In the genomic region with DNA sequence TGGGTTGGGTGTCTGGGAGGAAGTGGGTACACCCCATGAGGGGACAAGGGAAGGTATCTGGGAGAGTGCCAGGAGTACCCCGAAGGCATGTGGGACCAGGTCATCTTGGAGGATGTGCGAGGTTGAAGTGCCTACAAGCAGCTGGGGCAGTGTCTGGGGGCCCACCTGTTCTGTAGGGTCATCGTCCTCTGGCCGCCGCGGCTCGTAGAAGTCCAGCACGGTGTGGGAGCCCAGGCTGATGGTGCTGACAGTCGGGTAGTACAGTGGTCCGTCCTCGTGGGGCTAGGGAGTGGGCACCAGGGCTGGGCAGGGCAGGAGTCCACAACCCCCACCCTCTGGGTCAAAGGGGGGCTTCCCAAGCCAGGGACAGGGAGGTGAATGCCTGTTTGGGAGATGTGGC, we compare ENCODE assay signal across 23 cellular contexts. TPM values are rescaled to one million over a fixed set of nuclear protein-coding genes. Genes with fewer than 3 reads are reported as not detected.
DNase-seq lines count a peak whose midpoint lies in the region; ATAC-seq and TF ChIP-seq lines count a peak whose summit lies in the region.
"Had no signal": no experiment of that assay in that cellular context is flagged by ENCODE, and none has a peak within 500 bp of the region (broad histone marks: within the 10 kb centered on the region; RNA-seq: fewer than 3 reads in every experiment).

No MANE protein-coding gene starts in this region.

- peaks cover 47% of the 10 kb centered on the region for H3K4me1 Mint-ChIP-seq in CD8-positive, alpha-beta T cell (ENCODE audit: low read depth)
- H3K4me1 Mint-ChIP-seq in activated T-helper 1 cell treated with anti-CD3 and anti-CD28 coated beads, Interleukin-12 subunit alpha, Interleukin-12 subunit beta, Interleukin-2, Interleukin-4 antibody, amounts not matched to agents 30 ng/mL and 10 ng/mL and 1 ng/mL, durations not matched to agents 14 hours and 24 hours and 36 hours (ENCODE audit: low read depth), result peaks cover 42% of the 10 kb centered on the region
- peaks cover 25% of the 10 kb centered on the region for H3K4me1 Mint-ChIP-seq in memory B cell

- no peak overlapping the region for H3K27ac Mint-ChIP-seq in CD8-positive, alpha-beta T cell
- no peak overlapping the region for H3K27ac Mint-ChIP-seq in activated T-helper 1 cell treated with anti-CD3 and anti-CD28 coated beads, Interleukin-12 subunit alpha, Interleukin-12 subunit beta, Interleukin-2, Interleukin-4 antibody, amounts not matched to agents 30 ng/mL and 10 ng/mL and 1 ng/mL, durations not matched to agents 14 hours and 24 hours and 36 hours
- peak overlapping the region; percentile 65 for H3K27ac Mint-ChIP-seq in memory B cell

- TF ChIP-seq POLR2A in gastrocnemius medialis (IDR thresholded peaks at IDR 0.05), result no peak

- H3K9me3 ChIP-seq in CD8-positive, alpha-beta T cell (ENCODE audit: low read length), result no peaks in the 10 kb centered on the region
- H3K9me3 ChIP-seq in aorta (ENCODE audit: control insufficient read depth, low read length) (no peaks in the 10 kb centered on the region), gastrocnemius medialis (no peaks in the 10 kb centered on the region)
- H3K9me3 ChIP-seq: BLaER1, transverse colon had no signal

- H3K4me3 ChIP-seq in CD8-positive, alpha-beta T cell (ENCODE audit: low read depth, low read length), result no peak overlapping the region
- H3K4me3 ChIP-seq in aorta (ENCODE audit: low read length in 2 of 2) (no peak overlapping the region), gastrocnemius medialis (no peak overlapping the region)
- H3K4me3 ChIP-seq: BLaER1 had no signal

- in situ Hi-C loops in gastrocnemius medialis (cut with MboI; ENCODE audit: low sequenced_read_pairs in 4 of 4), result no loop called here

- H3K27me3 ChIP-seq in CD8-positive, alpha-beta T cell (ENCODE audit: insufficient read depth, low read length), result no peaks in the 10 kb centered on the region
- H3K27me3 ChIP-seq in aorta (ENCODE audit: control insufficient read depth in 1 of 2, insufficient read depth in 2 of 2, low read length in 1 of 2), result no peaks in the 10 kb centered on the region
- H3K27me3 ChIP-seq in gastrocnemius medialis, result peaks cover 0 to 5% (median 0%) of the 10 kb centered on the region in 3 donors
- H3K27me3 ChIP-seq: dorsolateral prefrontal cortex, transverse colon had no signal

- no peaks in the 10 kb centered on the region for H3K36me3 ChIP-seq in CD8-positive, alpha-beta T cell (ENCODE audit: insufficient read depth, low read length)
- H3K36me3 ChIP-seq in aorta (ENCODE audit: control insufficient read depth in 1 of 2, insufficient read depth in 2 of 2, low read length in 1 of 2), result no peaks in the 10 kb centered on the region
- no peaks in the 10 kb centered on the region for H3K36me3 ChIP-seq in gastrocnemius medialis
- H3K36me3 ChIP-seq: transverse colon had no signal

- no peak for TF ChIP-seq CTCF in 22Rv1 (IDR thresholded peaks at IDR 0.05)
- no peak for TF ChIP-seq CTCF in CD8-positive, alpha-beta T cell (IDR thresholded peaks at IDR 0.05)
- TF ChIP-seq CTCF in gastrocnemius medialis (IDR thresholded peaks at IDR 0.05 in 4 of 5, conservative IDR thresholded peaks at IDR 0.05 in 1 of 5), result no peak

- peak overlapping the region; percentile 67; the same call in 1 of the 2 replicates for H3K27ac ChIP-seq in 22Rv1
- no peak overlapping the region for H3K27ac ChIP-seq in CD8-positive, alpha-beta T cell (ENCODE audit: low read depth, low read length)
- H3K27ac ChIP-seq in aorta (ENCODE audit: low read depth in 1 of 2, low read length in 2 of 2), result no peak overlapping the region
- no peak overlapping the region for H3K27ac ChIP-seq in gastrocnemius medialis
- H3K27ac ChIP-seq: BLaER1, HL-60 had no signal

- 95 to 96% methylated on average over 11 of the region's 11 CpGs for WGBS in aorta, 2 donors

- ATAC-seq in CD8-positive, alpha-beta T cell, result no peak
- no peak for ATAC-seq in memory B cell (ENCODE audit: low read depth)
- ATAC-seq in GM19397 (IDR thresholded peaks at IDR 0.05; ENCODE audit: unreplicated experiment), result no peak
- no peak for ATAC-seq in aorta (ENCODE audit: low FRiP score)
- no peak for ATAC-seq in gastrocnemius medialis
- ATAC-seq: left lobe of liver had no signal

- H3K4me1 ChIP-seq in CD8-positive, alpha-beta T cell (ENCODE audit: insufficient read depth, low read length), result peaks cover 31% of the 10 kb centered on the region
- H3K4me1 ChIP-seq in aorta (ENCODE audit: control insufficient read depth in 1 of 2, insufficient read depth in 2 of 2, low read length in 2 of 2) (no peaks in the 10 kb centered on the region), gastrocnemius medialis (peaks cover 5 to 16% of the 10 kb centered on the region in 2 donors)

- peaks cover 10% of the 10 kb centered on the region for H3K36me3 Mint-ChIP-seq in CD8-positive, alpha-beta T cell
- peaks cover 2% of the 10 kb centered on the region for H3K36me3 Mint-ChIP-seq in activated T-helper 1 cell treated with anti-CD3 and anti-CD28 coated beads, Interleukin-12 subunit alpha, Interleukin-12 subunit beta, Interleukin-2, Interleukin-4 antibody, amounts not matched to agents 30 ng/mL and 10 ng/mL and 1 ng/mL, durations not matched to agents 14 hours and 24 hours and 36 hours (ENCODE audit: low read depth)
- peaks cover 9% of the 10 kb centered on the region for H3K36me3 Mint-ChIP-seq in memory B cell

- peak overlapping the region; percentile 12 for H3K4me3 Mint-ChIP-seq in CD8-positive, alpha-beta T cell
- peak overlapping the region; percentile 21 for H3K4me3 Mint-ChIP-seq in activated T-helper 1 cell treated with anti-CD3 and anti-CD28 coated beads, Interleukin-12 subunit alpha, Interleukin-12 subunit beta, Interleukin-2, Interleukin-4 antibody, amounts not matched to agents 30 ng/mL and 10 ng/mL and 1 ng/mL, durations not matched to agents 14 hours and 24 hours and 36 hours
- no peak overlapping the region for H3K4me3 Mint-ChIP-seq in memory B cell

- CTCF ChIA-PET in CD8-positive, alpha-beta T cell (lab: Charles Lee), result interaction anchor here (1.1 kb wide), 1 partner anchor 117 kb away, joined by 3 read pairs; no protein-coding TSS in a partner anchor

- POLR2A ChIA-PET in CD8-positive, alpha-beta T cell (lab: Charles Lee), result no interaction called here

- H3K27me3 Mint-ChIP-seq in CD8-positive, alpha-beta T cell (ENCODE audit: low read depth), result no peaks in the 10 kb centered on the region
- H3K27me3 Mint-ChIP-seq in activated T-helper 1 cell treated with anti-CD3 and anti-CD28 coated beads, Interleukin-12 subunit alpha, Interleukin-12 subunit beta, Interleukin-2, Interleukin-4 antibody, amounts not matched to agents 30 ng/mL and 10 ng/mL and 1 ng/mL, durations not matched to agents 14 hours and 24 hours and 36 hours (ENCODE audit: insufficient read depth), result no peaks in the 10 kb centered on the region
- H3K27me3 Mint-ChIP-seq in memory B cell, result no peaks in the 10 kb centered on the region

- no peaks in the 10 kb centered on the region for H3K9me3 Mint-ChIP-seq in CD8-positive, alpha-beta T cell
- H3K9me3 Mint-ChIP-seq in activated T-helper 1 cell treated with anti-CD3 and anti-CD28 coated beads, Interleukin-12 subunit alpha, Interleukin-12 subunit beta, Interleukin-2, Interleukin-4 antibody, amounts not matched to agents 30 ng/mL and 10 ng/mL and 1 ng/mL, durations not matched to agents 14 hours and 24 hours and 36 hours, result no peaks in the 10 kb centered on the region
- no peaks in the 10 kb centered on the region for H3K9me3 Mint-ChIP-seq in memory B cell
- H3K9me3 Mint-ChIP-seq: activated naive CD8-positive, alpha-beta T cell treated with anti-CD3 and anti-CD28 coated beads, Interleukin-2, amount 10 ng/mL, durations not matched to agents 7 days and 5 days had no signal

- DNase-seq in CD8-positive, alpha-beta T cell, result no peak
- DNase-seq in activated T-helper 1 cell treated with anti-CD3 and anti-CD28 coated beads, Interleukin-12 subunit alpha, Interleukin-12 subunit beta, Interleukin-2, Interleukin-4 antibody, amounts not matched to agents 30 ng/mL and 10 ng/mL and 1 ng/mL, durations not matched to agents 14 hours and 24 hours and 36 hours (ENCODE audit: low spot score), result no peak
- DNase-seq in memory B cell (ENCODE audit: low spot score in 2 of 2), result no peak
- DNase-seq in occipital lobe (lab: John Stamatoyannopoulos, UW), result no peak
- no peak for DNase-seq in aorta
- no peak for DNase-seq in gastrocnemius medialis
- DNase-seq: activated CD4-positive, alpha-beta T cell treated with anti-CD3 and anti-CD28 coated beads, Interleukin-2, amount 50 U/mL, for 48 hours; activated CD4-positive, CD25-positive, alpha-beta regulatory T cell; activated CD8-positive, alpha-beta memory T cell treated with anti-CD3 and anti-CD28 coated beads, Interleukin-2, amount 50 U/mL, for 4 hours; activated naive CD8-positive, alpha-beta T cell treated with anti-CD3 and anti-CD28 coated beads, Interleukin-2, amount 10 ng/mL, durations not matched to agents 7 days and 5 days; dorsolateral prefrontal cortex; mesendoderm; MV-4-11; NCI-H446 treated with DMSO at 0.1 percent for 48 hours; transverse colon had no signal

- intact Hi-C loops in CD8-positive, alpha-beta T cell (cut with DNase I, micrococcal nuclease), result loop anchor here in 1 of 2 experiments (5.0 kb wide), 1 partner anchor 233 kb away; the partner anchor contains the start of gene ARHGAP33
- intact Hi-C loops in activated T-helper 1 cell treated with anti-CD3 and anti-CD28 coated beads, Interleukin-12 subunit alpha, Interleukin-12 subunit beta, Interleukin-2, Interleukin-4 antibody, amounts not matched to agents 30 ng/mL and 10 ng/mL and 1 ng/mL, durations not matched to agents 14 hours and 24 hours and 36 hours (cut with micrococcal nuclease), result loop anchor here (5.0 kb wide), 1 partner anchor 293 kb away; the partner anchor contains the start of gene KMT2B
- intact Hi-C loops in aorta (cut with DNase I) (loop anchor here in 1 of 2 donors (5.0 kb wide), 1 partner anchor 42 kb away; the partner anchor contains the start of genes THAP8 and WDR62), gastrocnemius medialis (cut with DNase I; ENCODE audit: low total_unique reads) (no loop called here)

RNA-seq across cellular contexts. Expression of gene SYNE4, which starts 1.8 kb away (rescaled TPM):
- 1 to 10 TPM in 1 of 2 experiments, under 1 TPM in 1; 0.95 to 2.1 TPM for total RNA-seq in CD8-positive, alpha-beta T cell
- total RNA-seq in activated T-helper 1 cell treated with anti-CD3 and anti-CD28 coated beads, Interleukin-12 subunit alpha, Interleukin-12 subunit beta, Interleukin-2, Interleukin-4 antibody, amounts not matched to agents 30 ng/mL and 10 ng/mL and 1 ng/mL, durations not matched to agents 14 hours and 24 hours and 36 hours, result 1.7 and 1.8 TPM in 2 replicates
- not detected for total RNA-seq in occipital lobe
- 1 to 10 TPM; 1.0 to 1.4 TPM for total RNA-seq in aorta
- 1 to 10 TPM in 1 of 2 donors, not detected in 1; 2.3 TPM for polyA plus RNA-seq in aorta
- under 1 TPM in 1 of 4 donors, not detected in 3; 0.36 TPM for total RNA-seq in gastrocnemius medialis
- total RNA-seq: myocyte, osteocyte, skeletal muscle tissue had no signal

RNA-seq across cellular contexts. Expression of gene ALKBH6, which starts 3.6 kb away (rescaled TPM):
- total RNA-seq in CD8-positive, alpha-beta T cell, result 10 to 100 TPM; 28.8 to 34.1 TPM
- 48.3 and 60.6 TPM in 2 replicates for total RNA-seq in activated T-helper 1 cell treated with anti-CD3 and anti-CD28 coated beads, Interleukin-12 subunit alpha, Interleukin-12 subunit beta, Interleukin-2, Interleukin-4 antibody, amounts not matched to agents 30 ng/mL and 10 ng/mL and 1 ng/mL, durations not matched to agents 14 hours and 24 hours and 36 hours
- 5.3 TPM for total RNA-seq in occipital lobe
- total RNA-seq in aorta, result 10 to 100 TPM; 14.0 to 15.3 TPM
- polyA plus RNA-seq in aorta, result 10 to 100 TPM; 10.3 to 25.6 TPM
- 10 to 100 TPM; 10.6 to 50.1 (median 19.0) TPM for total RNA-seq in gastrocnemius medialis

RNA-seq across cellular contexts. Expression of gene SDHAF1, which starts 15.4 kb away (rescaled TPM):
- total RNA-seq in CD8-positive, alpha-beta T cell, result 1 to 10 TPM; 7.3 TPM
- 21.2 and 24.5 TPM in 2 replicates for total RNA-seq in activated T-helper 1 cell treated with anti-CD3 and anti-CD28 coated beads, Interleukin-12 subunit alpha, Interleukin-12 subunit beta, Interleukin-2, Interleukin-4 antibody, amounts not matched to agents 30 ng/mL and 10 ng/mL and 1 ng/mL, durations not matched to agents 14 hours and 24 hours and 36 hours
- total RNA-seq in occipital lobe (10.6 TPM), aorta (10 to 100 TPM; 11.6 to 16.6 TPM), gastrocnemius medialis (10 to 100 TPM; 42.8 to 54.9 (median 49.9) TPM)
- polyA plus RNA-seq in aorta, result 10 to 100 TPM; 11.1 to 26.1 TPM

RNA-seq across cellular contexts. Expression of gene CLIP3, which starts 22.3 kb away (rescaled TPM):
- under 1 TPM; 0.75 to 0.98 TPM for total RNA-seq in CD8-positive, alpha-beta T cell
- 2.2 and 4.4 TPM in 2 replicates for total RNA-seq in activated T-helper 1 cell treated with anti-CD3 and anti-CD28 coated beads, Interleukin-12 subunit alpha, Interleukin-12 subunit beta, Interleukin-2, Interleukin-4 antibody, amounts not matched to agents 30 ng/mL and 10 ng/mL and 1 ng/mL, durations not matched to agents 14 hours and 24 hours and 36 hours
- total RNA-seq in occipital lobe, result 27.1 TPM
- 10 to 100 TPM; 35.1 to 37.1 TPM for total RNA-seq in aorta
- polyA plus RNA-seq in aorta, result 10 to 100 TPM in 1 of 2 donors, 1 to 10 TPM in 1; 8.9 to 22.2 TPM
- 1 to 10 TPM in 3 of 4 donors, under 1 TPM in 1; 0.61 to 3.2 (median 1.8) TPM for total RNA-seq in gastrocnemius medialis

RNA-seq across cellular contexts. Expression of gene THAP8, which starts 43.7 kb away (rescaled TPM):
- total RNA-seq in CD8-positive, alpha-beta T cell, result under 1 TPM; 0.31 to 0.57 TPM
- 1.6 TPM in 2 replicates for total RNA-seq in activated T-helper 1 cell treated with anti-CD3 and anti-CD28 coated beads, Interleukin-12 subunit alpha, Interleukin-12 subunit beta, Interleukin-2, Interleukin-4 antibody, amounts not matched to agents 30 ng/mL and 10 ng/mL and 1 ng/mL, durations not matched to agents 14 hours and 24 hours and 36 hours
- total RNA-seq in occipital lobe (1.9 TPM), aorta (1 to 10 TPM; 1.8 to 4.1 TPM), gastrocnemius medialis (10 to 100 TPM in 1 of 4 donors, 1 to 10 TPM in 3; 6.1 to 10.5 (median 6.1) TPM)
- 1 to 10 TPM; 2.9 to 3.6 TPM for polyA plus RNA-seq in aorta
